Comparison of ENCODE assay signal across 23 cellular contexts in genomic region chr5:116144103-116144502, GRCh38. TPM values are rescaled to one million over a fixed set of nuclear protein-coding genes. Genes with fewer than 3 reads are reported as not detected.
DNase-seq lines count a peak whose midpoint lies in the region; ATAC-seq and TF ChIP-seq lines count a peak whose summit lies in the region.
"Had no signal": no experiment of that assay in that cellular context is flagged by ENCODE, and none has a peak within 500 bp of the region (broad histone marks: within the 10 kb centered on the region; RNA-seq: fewer than 3 reads in every experiment).

No MANE protein-coding gene starts in this region.

- H3K4me3 ChIP-seq in epithelial cell of proximal tubule (ENCODE audit: low read depth, low read length) (no peak overlapping the region), colonic mucosa (no peak overlapping the region), aorta (ENCODE audit: low read length in 2 of 2) (no peak overlapping the region)
- H3K4me3 ChIP-seq: gastrocnemius medialis, MG63, spleen, transverse colon had no signal

- TF ChIP-seq CTCF in epithelial cell of proximal tubule (conservative IDR thresholded peaks at IDR 0.05; ENCODE audit: low read depth, low read length) (no peak), colonic mucosa (IDR thresholded peaks at IDR 0.05) (no peak)

- no peak overlapping the region for H3K9ac ChIP-seq in colonic mucosa (ENCODE audit: low read depth in 2 of 2, low read length in 2 of 2)

- H3K4me1 ChIP-seq in colonic mucosa: no peaks in the 10 kb centered on the region
- H3K4me1 ChIP-seq in aorta (ENCODE audit: control insufficient read depth in 1 of 2, insufficient read depth in 2 of 2, low read length in 2 of 2): no peaks in the 10 kb centered on the region
- H3K4me1 ChIP-seq: BE2C, gastrocnemius medialis, spleen, transverse colon had no signal

- H3K27me3 ChIP-seq in colonic mucosa (no peaks in the 10 kb centered on the region), aorta (ENCODE audit: control insufficient read depth in 1 of 2, insufficient read depth in 2 of 2, low read length in 1 of 2) (no peaks in the 10 kb centered on the region)
- H3K27me3 ChIP-seq: BE2C, gastrocnemius medialis, MG63, neutrophil, spleen, transverse colon had no signal

- no peak for ATAC-seq in aorta (ENCODE audit: low FRiP score)
- ATAC-seq: gastrocnemius medialis; stimulated activated naive CD8-positive, alpha-beta T cell treated with anti-CD3 and anti-CD28 coated beads, Interleukin-15, amount 100 ng/mL, for 72 hours had no signal

- H3K27ac ChIP-seq in colonic mucosa (no peak overlapping the region), aorta (ENCODE audit: low read depth in 1 of 2, low read length in 2 of 2) (no peak overlapping the region)
- H3K27ac ChIP-seq: gastrocnemius medialis, neutrophil, spleen, transverse colon had no signal

- no peaks in the 10 kb centered on the region for H3K36me3 ChIP-seq in colonic mucosa
- H3K36me3 ChIP-seq in aorta (ENCODE audit: control insufficient read depth in 1 of 2, insufficient read depth in 2 of 2, low read length in 1 of 2): no peaks in the 10 kb centered on the region
- H3K36me3 ChIP-seq: BE2C, gastrocnemius medialis, MG63, neutrophil, transverse colon had no signal

- intact Hi-C loops in colonic mucosa (cut with DNase I) (no loop called here), aorta (cut with DNase I) (no loop called here)

- no peaks in the 10 kb centered on the region for H3K9me3 ChIP-seq in colonic mucosa
- H3K9me3 ChIP-seq in aorta (ENCODE audit: control insufficient read depth, low read length): no peaks in the 10 kb centered on the region
- H3K9me3 ChIP-seq: BE2C, gastrocnemius medialis, MG63, neutrophil, transverse colon had no signal

- DNase-seq in GM04503 (ENCODE audit: low read depth): peak; percentile 1
- peak; percentile 25 for DNase-seq in RPMI7951 (ENCODE audit: low read depth)
- DNase-seq in epithelial cell of proximal tubule (ENCODE audit: low read depth): peak; percentile 50
- peak; percentile 64 for DNase-seq in renal cortical epithelial cell (ENCODE audit: low read depth)
- no peak for DNase-seq in cortex of kidney (lab: John Stamatoyannopoulos, UW)
- DNase-seq in colonic mucosa: no peak
- DNase-seq in aorta: no peak
- DNase-seq: activated CD4-positive, alpha-beta T cell treated with anti-CD3 and anti-CD28 coated beads, Interleukin-2, amount 50 U/mL, for 4 hours; activated naive CD4-positive, alpha-beta T cell; BE2C; COR-L47; DMS79 treated with DMSO at 0.1 percent for 48 hours; gastrocnemius medialis; MG63; NCI-H146; NCI-H2171 treated with DMSO at 0.1 percent for 48 hours; NCI-H748 treated with DMSO at 0.1 percent for 48 hours; SIG-M5; spleen; stimulated activated CD4-positive, alpha-beta T cell treated with anti-CD3 and anti-CD28 coated beads, Interleukin-4, amount 100 ng/mL, for 24 hours; stimulated activated naive CD8-positive, alpha-beta T cell treated with anti-CD3 and anti-CD28 coated beads, Interleukin-15, amount 100 ng/mL, for 72 hours; transverse colon had no signal

RNA-seq across cellular contexts. Expression of gene COMMD10, which starts 59.3 kb away (rescaled TPM):
- total RNA-seq in RPMI7951 (2014; rRNA removed; shearing (Covaris generic)): 46.3 and 57.1 TPM in 2 replicates
- 32.2 and 33.6 TPM in 2 replicates for total RNA-seq in epithelial cell of proximal tubule
- 42.1 and 72.8 TPM in 2 replicates for total RNA-seq in renal cortical epithelial cell
- total RNA-seq in colonic mucosa: 10 to 100 TPM; 24.8 to 26.5 TPM
- total RNA-seq in aorta: 10 to 100 TPM; 24.9 to 36.1 TPM
- polyA plus RNA-seq in aorta: 10 to 100 TPM; 16.1 to 23.3 TPM

Comparison
In these comparisons a context has a peak if more than half of its experiments do, and no peak if none do; other contexts are left out.
1. DNase-seq: peak in GM04503 (single experiment), RPMI7951 (single experiment), epithelial cell of proximal tubule (single experiment) and renal cortical epithelial cell (single experiment); none in cortex of kidney (single experiment), colonic mucosa (single experiment) and aorta (0 of 2).